8 cellular contexts compared by ENCODE assay signal in genomic region chr2:174395284-174395968, GRCh38.
A peak's percentile ranks its signal among the peaks of the same experiment; 100 is the strongest.
DNase-seq lines count a peak whose midpoint lies in the region; ATAC-seq lines count a peak whose summit lies in the region.

Gene SCRN3, plus strand, starts transcription at chr2:174395730. Its CDS starts 2,554 bp downstream, at chr2:174398284.

- DNase-seq in AG08396 (ENCODE audit: low spot score) (peak; percentile 82), NCI-H226 (peak; percentile 68), cerebellar cortex (ENCODE audit: low spot score) (peak; percentile 93), islet precursor cell (peak; percentile 96)
- peak; percentile 48 to 68 (median 61) for DNase-seq in stimulated activated CD4-positive, alpha-beta T cell treated with anti-CD3 and anti-CD28 coated beads, Interleukin-12 subunit alpha, Interleukin-12 subunit beta, amount 100 ng/mL, for 48 hours (ENCODE audit: low read depth in 2 of 3, low spot score in 1 of 3)

- ATAC-seq in GM18907 (IDR thresholded peaks at IDR 0.05; ENCODE audit: unreplicated experiment) (peak; percentile 98), HG03159 (IDR thresholded peaks at IDR 0.05; ENCODE audit: unreplicated experiment) (peak; percentile 97)
- peak; percentile 90 to 95 for ATAC-seq in activated CD4-positive, CD25-positive, alpha-beta regulatory T cell treated with anti-CD3 and anti-CD28 coated beads, Interleukin-2, amount 50 U/mL, for 24 hours

Comparison
In these comparisons a context has a peak if more than half of its experiments do, and no peak if none do; other contexts are left out.
1. Peak in every context shown above with its lines: DNase-seq and ATAC-seq.